15 cellular contexts compared by ENCODE assay signal in genomic region chr7:158403013-158403821, GRCh38.
DNase-seq lines count a peak whose midpoint lies in the region; ATAC-seq, FAIRE-seq and TF ChIP-seq lines count a peak whose summit lies in the region.
"Had no signal": no experiment of that assay in that cellular context is flagged by ENCODE, and none has a peak within 500 bp of the region (broad histone marks: within the 10 kb centered on the region; RNA-seq: fewer than 3 reads in every experiment).

No MANE protein-coding gene starts in this region.

- intact Hi-C loops in prostate gland (cut with DNase I): no loop called here

- no peak for TF ChIP-seq POLR2A in prostate gland (IDR thresholded peaks at IDR 0.05)

- peak; percentile 96 for ATAC-seq in esophagus mucosa

- H3K4me3 ChIP-seq in H7 (ENCODE audit: insufficient read depth, low read depth, low read length): no peak overlapping the region
- H3K4me3 ChIP-seq in prostate gland: no peak overlapping the region
- H3K4me3 ChIP-seq: GM23248 had no signal

- no peak for FAIRE-seq in GM19239 (lab: Jason Lieb, UNC)
- FAIRE-seq: G401.6, GM12891 had no signal

- peak overlapping the region; percentile 78 for H3K27ac ChIP-seq in RWPE1
- H3K27ac ChIP-seq in prostate gland: no peak overlapping the region
- H3K27ac ChIP-seq: GM23248 had no signal

- 68% methylated on average over 21 of the region's 21 CpGs for WGBS in prostate gland

- H3K36me3 ChIP-seq in H7 (replicated peaks; ENCODE audit: control insufficient read depth, insufficient read depth, low read length) (no peaks in the 10 kb centered on the region), prostate gland (no peaks in the 10 kb centered on the region)

- no peaks in the 10 kb centered on the region for H3K9me3 ChIP-seq in prostate gland

- CTCF ChIA-PET in RWPE1 (lab: Yijun Ruan, JAX): interaction anchor here (0.6 kb wide), 2 partner anchors 819 to 944 kb away, joined by 3 to 6 read pairs; no protein-coding TSS in a partner anchor

- H3K27me3 ChIP-seq in H7 (ENCODE audit: control insufficient read depth, insufficient read depth, low read length) (no peaks in the 10 kb centered on the region), prostate gland (replicated peaks; ENCODE audit: insufficient read depth) (no peaks in the 10 kb centered on the region)

- POLR2A ChIA-PET in RWPE1 (lab: Yijun Ruan, JAX; ENCODE audit: low non-redundant PET): no interaction called here

- TF ChIP-seq CTCF in RWPE1 (conservative IDR thresholded peaks at IDR 0.05; ENCODE audit: low read depth) (no peak), prostate gland (IDR thresholded peaks at IDR 0.05) (no peak)

- H3K4me1 ChIP-seq in prostate gland (replicated peaks): no peaks in the 10 kb centered on the region

- peak; percentile 43 for DNase-seq in H7
- peak; percentile 48 for DNase-seq in RWPE1 (ENCODE audit: low spot score)
- peak; percentile 30 for DNase-seq in prostate gland (ENCODE audit: low spot score)
- DNase-seq in dermis blood vessel endothelial cell: no peak
- DNase-seq in OCI-M2 (lab: John Stamatoyannopoulos, UW; ENCODE audit: unreplicated experiment): no peak
- no peak for DNase-seq in GM19239 (ENCODE audit: insufficient read length, low spot score)
- DNase-seq: ACHN; Calu3; CD4-positive, CD25-positive, alpha-beta regulatory T cell; GM23248; NCI-H1930; NCI-H524 had no signal

Comparison
In these comparisons a context has a peak if more than half of its experiments do, and no peak if none do; other contexts are left out.
1. DNase-seq: peak in H7 (single experiment), RWPE1 (single experiment) and prostate gland (single experiment); none in dermis blood vessel endothelial cell (single experiment), OCI-M2 (single experiment) and GM19239 (single experiment).